18 cellular contexts compared by ENCODE assay signal in genomic region chr15:27535445-27536129, GRCh38.
"Had no signal": no experiment of that assay in that cellular context is flagged by ENCODE, and none has a peak within 500 bp of the region (broad histone marks: within the 10 kb centered on the region; RNA-seq: fewer than 3 reads in every experiment).

No MANE protein-coding gene starts in this region.

- DNase-seq: activated CD4-positive, alpha-beta T cell treated with anti-CD3 and anti-CD28 coated beads, Interleukin-2, amount 10 ng/mL, durations not matched to agents 24 days and 14 days; activated CD4-positive, CD25-positive, alpha-beta regulatory T cell; activated naive CD8-positive, alpha-beta T cell treated with anti-CD3 and anti-CD28 coated beads for 36 hours; amygdala; body of pancreas; effector memory CD4-positive, alpha-beta T cell; hippocampal formation; kidney glomerular epithelial cell; left ventricle myocardium superior; nephron progenitor cell; occipital lobe; stimulated activated CD4-positive, alpha-beta T cell treated with anti-CD3 and anti-CD28 coated beads, Interleukin-15, amount 100 ng/mL, for 24 hours; stimulated activated CD4-positive, alpha-beta T cell treated with anti-CD3 and anti-CD28 coated beads, Interleukin-4, amount 100 ng/mL, for 24 hours; stimulated activated naive CD4-positive, alpha-beta T cell treated with Interleukin-2 at 50 U/mL for 16 hours; substantia nigra; SW 1271; transverse colon had no signal

- ATAC-seq: body of pancreas, left ventricle myocardium superior had no signal

- H3K4me3 ChIP-seq: body of pancreas, right atrium auricular region, transverse colon had no signal

- H3K27ac ChIP-seq: body of pancreas, right atrium auricular region, transverse colon had no signal

- H3K36me3 ChIP-seq: right atrium auricular region, transverse colon had no signal

- H3K9me3 ChIP-seq: body of pancreas, right atrium auricular region, transverse colon had no signal

- H3K4me1 ChIP-seq: body of pancreas, right atrium auricular region, transverse colon had no signal

- H3K27me3 ChIP-seq: body of pancreas, right atrium auricular region, transverse colon had no signal
